ENCODE assay signal across 1 cellular context in the genomic region with DNA sequence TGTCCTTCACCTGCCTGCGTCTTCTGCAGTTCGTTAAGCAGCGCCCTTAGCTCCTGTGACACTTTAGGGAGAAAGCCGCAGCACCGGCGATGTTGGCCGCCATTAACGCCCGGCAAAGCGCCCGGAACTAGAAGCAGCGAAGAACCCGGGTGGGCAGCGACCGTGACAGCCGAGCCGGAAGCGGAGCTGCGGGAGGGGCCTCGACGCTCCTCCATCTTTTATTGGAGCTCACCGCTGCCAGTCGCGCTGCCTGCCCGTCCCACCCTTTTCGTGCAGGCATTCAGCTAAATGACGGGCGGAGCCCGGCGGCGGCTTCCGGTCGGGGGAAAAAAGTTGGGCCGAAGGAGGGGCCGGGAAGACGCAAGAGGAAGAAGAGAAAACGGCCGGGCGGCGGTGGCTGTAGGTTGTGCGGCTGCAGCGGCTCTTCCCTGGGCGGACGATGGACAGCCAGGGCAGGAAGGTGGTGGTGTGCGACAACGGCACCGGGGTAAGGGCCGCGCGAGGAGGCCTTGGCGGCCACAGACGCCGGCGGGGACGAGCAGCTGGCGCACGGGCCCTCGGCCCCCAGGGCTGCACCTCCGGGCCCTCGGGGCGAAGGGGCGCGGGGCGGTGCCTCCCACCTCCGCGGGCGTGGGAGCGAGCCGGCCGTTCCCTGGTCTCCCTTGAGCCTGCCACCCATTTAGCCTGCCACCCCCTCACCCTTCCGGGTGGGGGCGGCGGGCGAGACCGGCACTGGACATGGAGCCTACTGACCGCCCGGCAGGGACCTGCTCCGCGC.
TF ChIP-seq lines count a peak whose summit lies in the region.

Gene ACTR2 (plus strand): TSS at position 361 of the 778 bp plus-strand sequence. CDS start 79 bp downstream, at position 440.

TF ChIP-seq in HepG2, 621 proteins besides CTCF, POLR2A, EP300 and RAD21 (continued from another document and continues in another):
- TF ChIP-seq, protein P1, sequence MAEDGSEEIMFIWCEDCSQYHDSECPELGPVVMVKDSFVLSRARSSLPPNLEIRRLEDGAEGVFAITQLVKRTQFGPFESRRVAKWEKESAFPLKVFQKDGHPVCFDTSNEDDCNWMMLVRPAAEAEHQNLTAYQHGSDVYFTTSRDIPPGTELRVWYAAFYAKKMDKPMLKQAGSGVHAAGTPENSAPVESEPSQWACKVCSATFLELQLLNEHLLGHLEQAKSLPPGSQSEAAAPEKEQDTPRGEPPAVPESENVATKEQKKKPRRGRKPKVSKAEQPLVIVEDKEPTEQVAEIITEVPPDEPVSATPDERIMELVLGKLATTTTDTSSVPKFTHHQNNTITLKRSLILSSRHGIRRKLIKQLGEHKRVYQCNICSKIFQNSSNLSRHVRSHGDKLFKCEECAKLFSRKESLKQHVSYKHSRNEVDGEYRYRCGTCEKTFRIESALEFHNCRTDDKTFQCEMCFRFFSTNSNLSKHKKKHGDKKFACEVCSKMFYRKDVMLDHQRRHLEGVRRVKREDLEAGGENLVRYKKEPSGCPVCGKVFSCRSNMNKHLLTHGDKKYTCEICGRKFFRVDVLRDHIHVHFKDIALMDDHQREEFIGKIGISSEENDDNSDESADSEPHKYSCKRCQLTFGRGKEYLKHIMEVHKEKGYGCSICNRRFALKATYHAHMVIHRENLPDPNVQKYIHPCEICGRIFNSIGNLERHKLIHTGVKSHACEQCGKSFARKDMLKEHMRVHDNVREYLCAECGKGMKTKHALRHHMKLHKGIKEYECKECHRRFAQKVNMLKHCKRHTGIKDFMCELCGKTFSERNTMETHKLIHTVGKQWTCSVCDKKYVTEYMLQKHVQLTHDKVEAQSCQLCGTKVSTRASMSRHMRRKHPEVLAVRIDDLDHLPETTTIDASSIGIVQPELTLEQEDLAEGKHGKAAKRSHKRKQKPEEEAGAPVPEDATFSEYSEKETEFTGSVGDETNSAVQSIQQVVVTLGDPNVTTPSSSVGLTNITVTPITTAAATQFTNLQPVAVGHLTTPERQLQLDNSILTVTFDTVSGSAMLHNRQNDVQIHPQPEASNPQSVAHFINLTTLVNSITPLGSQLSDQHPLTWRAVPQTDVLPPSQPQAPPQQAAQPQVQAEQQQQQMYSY (CRISPR knock-in tag; IDR thresholded peaks at IDR 0.05), result no peak; the same call in none of the 2 replicates
- TF ChIP-seq ZFP90 (CRISPR knock-in tag; IDR thresholded peaks at IDR 0.05; ENCODE audit: borderline replicate concordance) (peak; percentile 6; the same call in 1 of the 2 replicates), SRSF1 (optimal IDR thresholded peaks at IDR 0.05; ENCODE audit: low read depth, low read length) (peak; percentile 97), KLF15 (CRISPR knock-in tag; IDR thresholded peaks at IDR 0.05; ENCODE audit: borderline replicate concordance) (0 out of 2 replicates have a peak, but pooled peaks have one; percentile 59), ZNF296 (CRISPR knock-in tag; conservative IDR thresholded peaks at IDR 0.05) (peak; percentile 70; the same call in 1 of the 2 replicates), ZNF570 (CRISPR knock-in tag; IDR thresholded peaks at IDR 0.05; ENCODE audit: borderline replicate concordance) (peak; percentile 28; the same call in 1 of the 2 replicates), ARNT2 (CRISPR knock-in tag; IDR thresholded peaks at IDR 0.05; ENCODE audit: low read depth) (peak; percentile 70), ZNF704 (CRISPR knock-in tag; IDR thresholded peaks at IDR 0.05; ENCODE audit: borderline replicate concordance) (no peak), ZBTB10 (CRISPR knock-in tag; IDR thresholded peaks at IDR 0.05; ENCODE audit: borderline replicate concordance) (no peak; the same call in none of the 2 replicates), EED (CRISPR knock-in tag; IDR thresholded peaks at IDR 0.05) (peak; percentile 39), TEAD2 (CRISPR knock-in tag; IDR thresholded peaks at IDR 0.05) (no peak), ZNF577 (CRISPR knock-in tag; IDR thresholded peaks at IDR 0.05; ENCODE audit: borderline replicate concordance, low read depth) (no peak), MXI1 (IDR thresholded peaks at IDR 0.05; ENCODE audit: borderline replicate concordance, low read depth, low read length) (peak; percentile 63; the same call in 2 of the 3 replicates), ZNF792 (CRISPR knock-in tag; IDR thresholded peaks at IDR 0.05) (peak; percentile 68; the same call in 1 of the 2 replicates), SAFB2 (CRISPR knock-in tag; IDR thresholded peaks at IDR 0.05; ENCODE audit: borderline replicate concordance, low read depth) (peak; percentile 95), SMAD3 (CRISPR knock-in tag; IDR thresholded peaks at IDR 0.05) (no peak; the same call in none of the 2 replicates), RBAK (CRISPR knock-in tag; IDR thresholded peaks at IDR 0.05) (no peak; the same call in 1 of the 2 replicates), SMARCC2 (IDR thresholded peaks at IDR 0.05) (no peak), ZNF619 (CRISPR knock-in tag; IDR thresholded peaks at IDR 0.05) (peak; percentile 73; the same call in 1 of the 2 replicates), ZNF101 (CRISPR knock-in tag; IDR thresholded peaks at IDR 0.05; ENCODE audit: borderline replicate concordance, low read depth) (no peak; the same call in 1 of the 2 replicates), ESRRA (CRISPR knock-in tag; IDR thresholded peaks at IDR 0.05; ENCODE audit: low read depth) (no peak; the same call in 1 of the 2 replicates), ZNF143 (CRISPR knock-in tag; IDR thresholded peaks at IDR 0.05) (no peak), CEBPG (CRISPR knock-in tag; IDR thresholded peaks at IDR 0.05) (peak; percentile 16; the same call in 1 of the 2 replicates), DNMT3B (CRISPR knock-in tag; conservative IDR thresholded peaks at IDR 0.05) (0 out of 2 replicates have a peak, but pooled peaks have one; percentile 64), ZNF24 (IDR thresholded peaks at IDR 0.05) (no peak), GLI4 (CRISPR knock-in tag; IDR thresholded peaks at IDR 0.05; ENCODE audit: borderline replicate concordance) (peak; percentile 84), ARID2 (CRISPR knock-in tag; IDR thresholded peaks at IDR 0.05; ENCODE audit: borderline replicate concordance) (0 out of 2 replicates have a peak, but pooled peaks have one; percentile 63), U2AF1 (optimal IDR thresholded peaks at IDR 0.05; ENCODE audit: low read depth, low read length) (no peak)
- TF ChIP-seq, protein P2, sequence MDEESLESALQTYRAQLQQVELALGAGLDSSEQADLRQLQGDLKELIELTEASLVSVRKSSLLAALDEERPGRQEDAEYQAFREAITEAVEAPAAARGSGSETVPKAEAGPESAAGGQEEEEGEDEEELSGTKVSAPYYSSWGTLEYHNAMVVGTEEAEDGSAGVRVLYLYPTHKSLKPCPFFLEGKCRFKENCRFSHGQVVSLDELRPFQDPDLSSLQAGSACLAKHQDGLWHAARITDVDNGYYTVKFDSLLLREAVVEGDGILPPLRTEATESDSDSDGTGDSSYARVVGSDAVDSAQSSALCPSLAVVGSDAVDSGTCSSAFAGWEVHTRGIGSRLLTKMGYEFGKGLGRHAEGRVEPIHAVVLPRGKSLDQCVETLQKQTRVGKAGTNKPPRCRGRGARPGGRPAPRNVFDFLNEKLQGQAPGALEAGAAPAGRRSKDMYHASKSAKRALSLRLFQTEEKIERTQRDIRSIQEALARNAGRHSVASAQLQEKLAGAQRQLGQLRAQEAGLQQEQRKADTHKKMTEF (CRISPR knock-in tag; IDR thresholded peaks at IDR 0.05), result peak; percentile 89; the same call in 1 of the 2 replicates
- TF ChIP-seq, protein P3, sequence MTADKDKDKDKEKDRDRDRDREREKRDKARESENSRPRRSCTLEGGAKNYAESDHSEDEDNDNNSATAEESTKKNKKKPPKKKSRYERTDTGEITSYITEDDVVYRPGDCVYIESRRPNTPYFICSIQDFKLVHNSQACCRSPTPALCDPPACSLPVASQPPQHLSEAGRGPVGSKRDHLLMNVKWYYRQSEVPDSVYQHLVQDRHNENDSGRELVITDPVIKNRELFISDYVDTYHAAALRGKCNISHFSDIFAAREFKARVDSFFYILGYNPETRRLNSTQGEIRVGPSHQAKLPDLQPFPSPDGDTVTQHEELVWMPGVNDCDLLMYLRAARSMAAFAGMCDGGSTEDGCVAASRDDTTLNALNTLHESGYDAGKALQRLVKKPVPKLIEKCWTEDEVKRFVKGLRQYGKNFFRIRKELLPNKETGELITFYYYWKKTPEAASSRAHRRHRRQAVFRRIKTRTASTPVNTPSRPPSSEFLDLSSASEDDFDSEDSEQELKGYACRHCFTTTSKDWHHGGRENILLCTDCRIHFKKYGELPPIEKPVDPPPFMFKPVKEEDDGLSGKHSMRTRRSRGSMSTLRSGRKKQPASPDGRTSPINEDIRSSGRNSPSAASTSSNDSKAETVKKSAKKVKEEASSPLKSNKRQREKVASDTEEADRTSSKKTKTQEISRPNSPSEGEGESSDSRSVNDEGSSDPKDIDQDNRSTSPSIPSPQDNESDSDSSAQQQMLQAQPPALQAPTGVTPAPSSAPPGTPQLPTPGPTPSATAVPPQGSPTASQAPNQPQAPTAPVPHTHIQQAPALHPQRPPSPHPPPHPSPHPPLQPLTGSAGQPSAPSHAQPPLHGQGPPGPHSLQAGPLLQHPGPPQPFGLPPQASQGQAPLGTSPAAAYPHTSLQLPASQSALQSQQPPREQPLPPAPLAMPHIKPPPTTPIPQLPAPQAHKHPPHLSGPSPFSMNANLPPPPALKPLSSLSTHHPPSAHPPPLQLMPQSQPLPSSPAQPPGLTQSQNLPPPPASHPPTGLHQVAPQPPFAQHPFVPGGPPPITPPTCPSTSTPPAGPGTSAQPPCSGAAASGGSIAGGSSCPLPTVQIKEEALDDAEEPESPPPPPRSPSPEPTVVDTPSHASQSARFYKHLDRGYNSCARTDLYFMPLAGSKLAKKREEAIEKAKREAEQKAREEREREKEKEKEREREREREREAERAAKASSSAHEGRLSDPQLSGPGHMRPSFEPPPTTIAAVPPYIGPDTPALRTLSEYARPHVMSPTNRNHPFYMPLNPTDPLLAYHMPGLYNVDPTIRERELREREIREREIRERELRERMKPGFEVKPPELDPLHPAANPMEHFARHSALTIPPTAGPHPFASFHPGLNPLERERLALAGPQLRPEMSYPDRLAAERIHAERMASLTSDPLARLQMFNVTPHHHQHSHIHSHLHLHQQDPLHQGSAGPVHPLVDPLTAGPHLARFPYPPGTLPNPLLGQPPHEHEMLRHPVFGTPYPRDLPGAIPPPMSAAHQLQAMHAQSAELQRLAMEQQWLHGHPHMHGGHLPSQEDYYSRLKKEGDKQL (CRISPR knock-in tag; IDR thresholded peaks at IDR 0.05; ENCODE audit: low read depth), result 0 out of 2 replicates have a peak, but pooled peaks have one; percentile 15
- TF ChIP-seq, protein P4, sequence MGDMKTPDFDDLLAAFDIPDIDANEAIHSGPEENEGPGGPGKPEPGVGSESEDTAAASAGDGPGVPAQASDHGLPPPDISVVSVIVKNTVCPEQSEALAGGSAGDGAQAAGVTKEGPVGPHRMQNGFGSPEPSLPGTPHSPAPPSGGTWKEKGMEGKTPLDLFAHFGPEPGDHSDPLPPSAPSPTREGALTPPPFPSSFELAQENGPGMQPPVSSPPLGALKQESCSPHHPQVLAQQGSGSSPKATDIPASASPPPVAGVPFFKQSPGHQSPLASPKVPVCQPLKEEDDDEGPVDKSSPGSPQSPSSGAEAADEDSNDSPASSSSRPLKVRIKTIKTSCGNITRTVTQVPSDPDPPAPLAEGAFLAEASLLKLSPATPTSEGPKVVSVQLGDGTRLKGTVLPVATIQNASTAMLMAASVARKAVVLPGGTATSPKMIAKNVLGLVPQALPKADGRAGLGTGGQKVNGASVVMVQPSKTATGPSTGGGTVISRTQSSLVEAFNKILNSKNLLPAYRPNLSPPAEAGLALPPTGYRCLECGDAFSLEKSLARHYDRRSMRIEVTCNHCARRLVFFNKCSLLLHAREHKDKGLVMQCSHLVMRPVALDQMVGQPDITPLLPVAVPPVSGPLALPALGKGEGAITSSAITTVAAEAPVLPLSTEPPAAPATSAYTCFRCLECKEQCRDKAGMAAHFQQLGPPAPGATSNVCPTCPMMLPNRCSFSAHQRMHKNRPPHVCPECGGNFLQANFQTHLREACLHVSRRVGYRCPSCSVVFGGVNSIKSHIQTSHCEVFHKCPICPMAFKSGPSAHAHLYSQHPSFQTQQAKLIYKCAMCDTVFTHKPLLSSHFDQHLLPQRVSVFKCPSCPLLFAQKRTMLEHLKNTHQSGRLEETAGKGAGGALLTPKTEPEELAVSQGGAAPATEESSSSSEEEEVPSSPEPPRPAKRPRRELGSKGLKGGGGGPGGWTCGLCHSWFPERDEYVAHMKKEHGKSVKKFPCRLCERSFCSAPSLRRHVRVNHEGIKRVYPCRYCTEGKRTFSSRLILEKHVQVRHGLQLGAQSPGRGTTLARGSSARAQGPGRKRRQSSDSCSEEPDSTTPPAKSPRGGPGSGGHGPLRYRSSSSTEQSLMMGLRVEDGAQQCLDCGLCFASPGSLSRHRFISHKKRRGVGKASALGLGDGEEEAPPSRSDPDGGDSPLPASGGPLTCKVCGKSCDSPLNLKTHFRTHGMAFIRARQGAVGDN (CRISPR knock-in tag; IDR thresholded peaks at IDR 0.05), result peak; percentile 89
